Comparison of ENCODE assay signal across 21 cellular contexts in genomic region chr2:210009106-210009505, GRCh38. TPM values are rescaled to one million over a fixed set of nuclear protein-coding genes. Genes with fewer than 3 reads are reported as not detected.
DNase-seq lines count a peak whose midpoint lies in the region; ATAC-seq, FAIRE-seq and TF ChIP-seq lines count a peak whose summit lies in the region.
"Had no signal": no experiment of that assay in that cellular context is flagged by ENCODE, and none has a peak within 500 bp of the region (broad histone marks: within the 10 kb centered on the region; RNA-seq: fewer than 3 reads in every experiment).

No MANE protein-coding gene starts in this region.

- H3K27me3 Mint-ChIP-seq in natural killer cell (ENCODE audit: low read depth in 2 of 2), result no peaks in the 10 kb centered on the region
- H3K27me3 Mint-ChIP-seq: CD4-positive, CD25-positive, alpha-beta regulatory T cell had no signal

- H3K9me3 Mint-ChIP-seq in activated naive CD4-positive, alpha-beta T cell treated with anti-CD3 and anti-CD28 coated beads, Interleukin-2, amount 50 U/mL, for 72 hours, result no peaks in the 10 kb centered on the region
- H3K9me3 Mint-ChIP-seq in natural killer cell, result no peaks in the 10 kb centered on the region
- H3K9me3 Mint-ChIP-seq: CD4-positive, CD25-positive, alpha-beta regulatory T cell had no signal

- ATAC-seq in activated naive CD4-positive, alpha-beta T cell treated with anti-CD3 and anti-CD28 coated beads, Interleukin-2, amount 50 U/mL, for 72 hours, result peak; percentile 31 to 73
- ATAC-seq in HG03565 (IDR thresholded peaks at IDR 0.05; ENCODE audit: unreplicated experiment) (peak; percentile 44), natural killer cell (no peak), HG03432 (IDR thresholded peaks at IDR 0.05; ENCODE audit: unreplicated experiment) (no peak)

- H3K4me1 Mint-ChIP-seq in natural killer cell, result peaks cover 69 to 83% of the 10 kb centered on the region in 2 donors

- TF ChIP-seq CTCF in natural killer cell (IDR thresholded peaks at IDR 0.05), result no peak

- H3K27ac Mint-ChIP-seq in activated naive CD4-positive, alpha-beta T cell treated with anti-CD3 and anti-CD28 coated beads, Interleukin-2, amount 50 U/mL, for 72 hours, result no peak overlapping the region
- peak overlapping the region; percentile 46 to 83 for H3K27ac Mint-ChIP-seq in natural killer cell
- H3K27ac Mint-ChIP-seq: CD4-positive, CD25-positive, alpha-beta regulatory T cell had no signal

- H3K36me3 Mint-ChIP-seq in activated naive CD4-positive, alpha-beta T cell treated with anti-CD3 and anti-CD28 coated beads, Interleukin-2, amount 50 U/mL, for 72 hours, result peaks cover 17 to 18% of the 10 kb centered on the region in 2 donors
- peaks cover 8% of the 10 kb centered on the region for H3K36me3 Mint-ChIP-seq in natural killer cell

- DNase-seq in activated naive CD4-positive, alpha-beta T cell treated with anti-CD3 and anti-CD28 coated beads, Interleukin-2, amount 50 U/mL, for 72 hours (ENCODE audit: low spot score in 2 of 2), result no peak
- no peak for DNase-seq in activated naive CD4-positive, alpha-beta T cell treated with anti-CD3 and anti-CD28 coated beads, Interleukin-2, amount 50 U/mL, for 16 hours
- DNase-seq in GM19239 (ENCODE audit: insufficient read length, low spot score), result no peak
- DNase-seq in natural killer cell, result no peak
- DNase-seq in T-helper 1 cell, result no peak
- DNase-seq: CD4-positive, CD25-positive, alpha-beta regulatory T cell; EL; GF-D8; H7; IMR-90; NCI-H1105 treated with DMSO at 0.1 percent for 48 hours; NCI-H1694; NCI-H2081; NCI-H2171; NCI-H345; NCI-H524; NCI-H774; NK-92 treated with Interleukin-12 subunit alpha and Interleukin-12 subunit beta, amount 100 ng/mL, for 24 hours; Peyer's patch had no signal

- peak; percentile 57 for FAIRE-seq in GM19239 (lab: Jason Lieb, UNC)

- intact Hi-C loops in natural killer cell (cut with micrococcal nuclease), result no loop called here

- no peak overlapping the region for H3K4me3 Mint-ChIP-seq in natural killer cell
- H3K4me3 Mint-ChIP-seq: CD4-positive, CD25-positive, alpha-beta regulatory T cell had no signal

RNA-seq across cellular contexts. Expression of gene RPE, which starts 6.7 kb away (rescaled TPM):
- 10 to 100 TPM; 39.0 to 61.6 TPM for total RNA-seq in activated naive CD4-positive, alpha-beta T cell treated with anti-CD3 and anti-CD28 coated beads, Interleukin-2, amount 50 U/mL, for 72 hours
- 10 to 100 TPM; 36.2 to 57.4 (median 52.4) TPM for total RNA-seq in natural killer cell

Comparison
In these comparisons a context has a peak if more than half of its experiments do, and no peak if none do; other contexts are left out.
1. ATAC-seq: peak in activated naive CD4-positive, alpha-beta T cell treated with anti-CD3 and anti-CD28 coated beads, Interleukin-2, amount 50 U/mL, for 72 hours (2 of 2) and HG03565 (single experiment); none in natural killer cell (0 of 3) and HG03432 (single experiment).
2. H3K27ac Mint-ChIP-seq: peak in natural killer cell (2 of 2); none in activated naive CD4-positive, alpha-beta T cell treated with anti-CD3 and anti-CD28 coated beads, Interleukin-2, amount 50 U/mL, for 72 hours (0 of 2).